In genomic region chr17:79916506-79916905, GRCh38 we compare ENCODE assay signal across 25 cellular contexts.
"Had no signal": no experiment of that assay in that cellular context is flagged by ENCODE, and none has a peak within 500 bp of the region (broad histone marks: within the 10 kb centered on the region; RNA-seq: fewer than 3 reads in every experiment).

No MANE protein-coding gene starts in this region.

- H3K4me3 Mint-ChIP-seq: activated naive CD8-positive, alpha-beta T cell; activated T-cell treated with anti-CD3 and anti-CD28 coated beads, Interleukin-2, amount 50 U/mL, for 4 hours; natural killer cell; stimulated activated memory B cell treated with anti-CD40 and anti-IgM and Interleukin-4, amounts not matched to agents 10 μg/mL and 1 μg/mL and 100 μg/mL, for 72 hours; WTC11 had no signal

- H3K79me2 ChIP-seq: parathyroid adenoma had no signal

- H3K4me1 ChIP-seq: foreskin keratinocyte, parathyroid adenoma had no signal

- H3K9me3 ChIP-seq: adrenal gland, ascending aorta, left lung, right lobe of liver, transverse colon, vagina had no signal

- H3K4me1 Mint-ChIP-seq: natural killer cell had no signal

- H3K9me3 Mint-ChIP-seq: activated T-cell treated with anti-CD3 and anti-CD28 coated beads, Interleukin-2, amount 50 U/mL, for 4 hours; activated T-helper 2 cell treated with anti-CD3 and anti-CD28 coated beads, Interferon-gamma antibody, Interleukin-2, Interleukin-4, amounts not matched to agents 10 μg/mL and 5 μg/mL and 100 μg/mL, durations not matched to agents 14 hours and 24 hours and 36 hours; natural killer cell; stimulated activated memory B cell treated with anti-CD40 and anti-IgM and Interleukin-4, amounts not matched to agents 10 μg/mL and 1 μg/mL and 100 μg/mL, for 72 hours; WTC11 had no signal

- H3K36me3 Mint-ChIP-seq: activated naive CD8-positive, alpha-beta T cell; natural killer cell; stimulated activated memory B cell treated with anti-CD40 and anti-IgM and Interleukin-4, amounts not matched to agents 10 μg/mL and 1 μg/mL and 100 μg/mL, for 72 hours; WTC11 had no signal

- H2AFZ ChIP-seq: parathyroid adenoma had no signal

- H3K27me3 ChIP-seq: right lobe of liver, vagina had no signal

- ATAC-seq: activated T-cell treated with anti-CD3 and anti-CD28 coated beads, Interleukin-2, amount 50 U/mL, for 4 hours; stimulated activated memory B cell treated with anti-CD40 and anti-IgM and Interleukin-4, amounts not matched to agents 10 μg/mL and 1 μg/mL and 100 μg/mL, for 72 hours had no signal

- H3K36me3 ChIP-seq: adrenal gland, ascending aorta, brain microvascular endothelial cell, left lung, right lobe of liver, transverse colon, vagina had no signal

- DNase-seq: activated CD4-positive, alpha-beta T cell treated with anti-CD3 and anti-CD28 coated beads, Interleukin-2, amount 50 U/mL, for 4 hours; activated CD8-positive, alpha-beta memory T cell treated with anti-CD3 and anti-CD28 coated beads for 24 hours; activated CD8-positive, alpha-beta memory T cell treated with anti-CD3 and anti-CD28 coated beads, Interleukin-2, amount 50 U/mL, for 48 hours; activated T-cell treated with anti-CD3 and anti-CD28 coated beads, Interleukin-2, amount 50 U/mL, for 4 hours; adrenal gland; brain microvascular endothelial cell; caudate nucleus; effector memory CD4-positive, alpha-beta T cell; hippocampal formation; kidney glomerular epithelial cell; natural killer cell; stimulated activated CD4-positive, alpha-beta T cell treated with anti-CD3 and anti-CD28 coated beads, Interleukin-2, amount 100 ng/mL, for 24 hours; T1000 had no signal

- H3K27ac ChIP-seq: adrenal gland, ascending aorta, brain microvascular endothelial cell, foreskin keratinocyte, left lung, parathyroid adenoma, right lobe of liver, skin epidermis, transverse colon, vagina had no signal

- H3K4me3 ChIP-seq: adrenal gland, ascending aorta, left lung, right lobe of liver, skin epidermis, transverse colon, vagina had no signal

- H3K27ac Mint-ChIP-seq: activated naive CD8-positive, alpha-beta T cell; activated T-helper 2 cell treated with anti-CD3 and anti-CD28 coated beads, Interferon-gamma antibody, Interleukin-2, Interleukin-4, amounts not matched to agents 10 μg/mL and 5 μg/mL and 100 μg/mL, durations not matched to agents 14 hours and 24 hours and 36 hours; natural killer cell; stimulated activated memory B cell treated with anti-CD40 and anti-IgM and Interleukin-4, amounts not matched to agents 10 μg/mL and 1 μg/mL and 100 μg/mL, for 72 hours; WTC11 had no signal
